Comparison of ENCODE assay signal across 14 cellular contexts in genomic region chr1:235887676-235888075, GRCh38. TPM values are rescaled to one million over a fixed set of nuclear protein-coding genes. Genes with fewer than 3 reads are reported as not detected.
A peak's percentile ranks its signal among the peaks of the same experiment; 100 is the strongest.
DNase-seq lines count a peak whose midpoint lies in the region; ATAC-seq and TF ChIP-seq lines count a peak whose summit lies in the region.
"Had no signal": no experiment of that assay in that cellular context is flagged by ENCODE, and none has a peak within 500 bp of the region (broad histone marks: within the 10 kb centered on the region; RNA-seq: fewer than 3 reads in every experiment).

No MANE protein-coding gene starts in this region.

- TF ChIP-seq CTCF in KMS-11 (conservative IDR thresholded peaks at IDR 0.05; ENCODE audit: low read depth, low read length), result no peak
- no peak for TF ChIP-seq CTCF in GM13976 (IDR thresholded peaks at IDR 0.05; ENCODE audit: borderline replicate concordance, control extremely low read depth, extremely low read depth, insufficient read depth, missing control alignments)
- TF ChIP-seq CTCF in left ventricle myocardium inferior (IDR thresholded peaks at IDR 0.05; ENCODE audit: borderline replicate concordance), result no peak

- no peaks in the 10 kb centered on the region for H4K20me1 ChIP-seq in KMS-11 (ENCODE audit: insufficient read depth)

- H2AFZ ChIP-seq in KMS-11 (ENCODE audit: low read depth), result peak overlapping the region; percentile 27; the same call in 1 of the 2 replicates

- peak overlapping the region; percentile 43; the same call in 1 of the 2 replicates for H3K27ac ChIP-seq in KMS-11
- H3K27ac ChIP-seq in left ventricle myocardium inferior (replicated peaks), result no peak overlapping the region
- H3K27ac ChIP-seq: tibial artery had no signal

- H3K36me3 Mint-ChIP-seq in immature natural killer cell, result no peaks in the 10 kb centered on the region
- H3K36me3 Mint-ChIP-seq: brain had no signal

- peak; percentile 3 for DNase-seq in EH (ENCODE audit: low read depth)
- no peak for DNase-seq in immature natural killer cell
- no peak for DNase-seq in GM13976 (ENCODE audit: low spot score)
- DNase-seq in NCI-H1694 treated with DMSO at 0.1 percent for 48 hours (lab: John Stamatoyannopoulos, UW), result no peak
- no peak for DNase-seq in left ventricle myocardium inferior
- DNase-seq: H9, KG1, NCI-H2081, tibial artery had no signal

- H3K79me2 ChIP-seq in KMS-11 (ENCODE audit: insufficient read depth, low read depth), result no peaks in the 10 kb centered on the region

- peak overlapping the region in 4 of 5 donors; percentile 27 to 86 (median 32) for H3K4me3 Mint-ChIP-seq in immature natural killer cell
- H3K4me3 Mint-ChIP-seq: brain, H9, nephron had no signal

- ATAC-seq in GM18909 (IDR thresholded peaks at IDR 0.05; ENCODE audit: poor library complexity, unreplicated experiment) (peak; percentile 3), HG03097 (IDR thresholded peaks at IDR 0.05; ENCODE audit: low FRiP score, unreplicated experiment) (no peak)

- H3K4me1 Mint-ChIP-seq in immature natural killer cell, result peaks cover 35 to 56% of the 10 kb centered on the region in 2 donors
- H3K4me1 Mint-ChIP-seq: nephron had no signal

- in situ Hi-C loops in GM13976 (cut with MboI; ENCODE audit: low sequenced_read_pairs, unreplicated experiment), result no loop called here

- H3K9me3 ChIP-seq in left ventricle myocardium inferior (replicated peaks), result no peaks in the 10 kb centered on the region
- H3K9me3 ChIP-seq: tibial artery had no signal

- H3K27ac Mint-ChIP-seq in immature natural killer cell, result peak overlapping the region; percentile 80 to 95 (median 94)
- H3K27ac Mint-ChIP-seq: brain, H9, nephron had no signal

- H3K27me3 ChIP-seq in KMS-11 (ENCODE audit: insufficient read depth, low read depth) (no peaks in the 10 kb centered on the region), left ventricle myocardium inferior (ENCODE audit: low read depth) (no peaks in the 10 kb centered on the region)
- H3K27me3 ChIP-seq: tibial artery had no signal

- H3K4me3 ChIP-seq in KMS-11 (IDR thresholded peaks at IDR 0.05; ENCODE audit: insufficient read depth, low read depth, low read length), result no peak overlapping the region
- no peak overlapping the region for H3K4me3 ChIP-seq in left ventricle myocardium inferior
- H3K4me3 ChIP-seq: tibial artery had no signal

- H3K9me3 Mint-ChIP-seq in immature natural killer cell, result no peaks in the 10 kb centered on the region
- H3K9me3 Mint-ChIP-seq: brain, H9, nephron had no signal

- intact Hi-C loops in left ventricle myocardium inferior (cut with micrococcal nuclease), result no loop called here

- no peak overlapping the region for H3K9ac ChIP-seq in KMS-11

- no peaks in the 10 kb centered on the region for H3K36me3 ChIP-seq in KMS-11 (ENCODE audit: insufficient read depth)
- H3K36me3 ChIP-seq in left ventricle myocardium inferior, result no peaks in the 10 kb centered on the region
- H3K36me3 ChIP-seq: tibial artery had no signal

- H3K27me3 Mint-ChIP-seq in immature natural killer cell (ENCODE audit: low read depth in 3 of 3), result peaks cover 2 to 4% (median 3%) of the 10 kb centered on the region in 3 donors
- H3K27me3 Mint-ChIP-seq: brain had no signal

- peak overlapping the region; percentile 41; the same call in 1 of the 2 replicates for H3K4me2 ChIP-seq in KMS-11

- H3K4me1 ChIP-seq in KMS-11 (ENCODE audit: low read depth, poor library complexity, severe bottlenecking), result peaks cover 18% of the 10 kb centered on the region
- H3K4me1 ChIP-seq in left ventricle myocardium inferior, result peaks cover 12% of the 10 kb centered on the region

RNA-seq across cellular contexts. Expression of gene LYST, which starts 21.0 kb away (rescaled TPM):
- 10 to 100 TPM; 21.8 to 39.3 (median 27.7) TPM for polyA plus RNA-seq in immature natural killer cell
- total RNA-seq in left ventricle myocardium inferior, result 10.3 TPM
